In the genomic region with DNA sequence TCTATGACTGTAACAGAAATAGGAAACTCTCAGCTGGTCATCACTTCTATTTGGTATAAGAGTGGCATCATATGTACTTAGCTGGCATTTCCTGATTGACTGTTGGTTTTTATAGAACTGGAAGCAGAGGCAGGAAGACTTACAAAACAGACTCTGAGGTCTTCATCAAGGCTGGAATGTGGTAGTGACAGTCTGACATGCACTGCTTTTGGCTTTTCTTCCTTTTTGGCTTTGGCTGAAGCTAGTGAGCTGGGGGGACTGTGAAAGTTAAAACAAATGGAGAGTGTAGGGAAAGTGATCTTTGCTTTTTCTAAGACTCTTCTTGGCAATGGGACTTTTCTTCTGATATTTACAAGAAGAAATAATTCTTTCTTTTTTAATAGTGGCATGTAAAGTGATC, we compare ENCODE assay signal across 11 cellular contexts.
"Had no signal": no experiment of that assay in that cellular context is flagged by ENCODE, and none has a peak within 500 bp of the region (broad histone marks: within the 10 kb centered on the region; RNA-seq: fewer than 3 reads in every experiment).

No MANE protein-coding gene starts in this region.

- H3K36me3 ChIP-seq: pancreas, tibial artery had no signal

- H3K9me3 ChIP-seq: mucosa of descending colon, pancreas, tibial artery had no signal

- ATAC-seq: activated CD4-positive, CD25-positive, alpha-beta regulatory T cell treated with anti-CD3 and anti-CD28 coated beads, Interleukin-2, amount 50 U/mL, for 24 hours; mucosa of descending colon had no signal

- H3K27ac ChIP-seq: tibial artery had no signal

- H3K4me1 ChIP-seq: pancreas had no signal

- H3K27me3 ChIP-seq: pancreas, tibial artery had no signal

- H3K4me3 ChIP-seq: mucosa of descending colon, pancreas, tibial artery had no signal

- DNase-seq: activated effector memory CD4-positive, alpha-beta T cell treated with Interleukin-2 at 50 U/mL for 16 hours; activated T-cell treated with anti-CD3 and anti-CD28 coated beads, Interleukin-2, amount 50 U/mL, for 24 hours; amygdala; endodermal cell; erythroblast; hypothalamus; mucosa of descending colon; pancreas; small intestine; tibial artery had no signal
